In genomic region chr10:50331486-50331885, GRCh38 we compare ENCODE assay signal across 31 cellular contexts.
"Had no signal": no experiment of that assay in that cellular context is flagged by ENCODE, and none has a peak within 500 bp of the region (broad histone marks: within the 10 kb centered on the region; RNA-seq: fewer than 3 reads in every experiment).

No MANE protein-coding gene starts in this region.

- H3K4me3 Mint-ChIP-seq: activated CD4-positive, alpha-beta memory T cell treated with anti-CD3 and anti-CD28 coated beads, Interleukin-2, amount 10 ng/mL, durations not matched to agents 7 days and 5 days; activated CD4-positive, alpha-beta T cell treated with anti-CD3 and anti-CD28 coated beads for 36 hours; activated CD4-positive, alpha-beta T cell treated with anti-CD3 and anti-CD28 coated beads, Interleukin-2, amount 10 ng/mL, durations not matched to agents 24 days and 14 days; activated naive CD8-positive, alpha-beta T cell; activated T-cell treated with anti-CD3 and anti-CD28 coated beads, Interleukin-2, amount 50 U/mL, for 4 hours; activated T-helper 17 cell treated with anti-CD3 and anti-CD28 coated beads, Interleukin-2, amount 50 U/mL, for 72 hours; central memory CD8-positive, alpha-beta T cell; effector memory CD8-positive, alpha-beta T cell; T-helper 17 cell; T-helper 2 cell treated with Interferon-gamma antibody and Interleukin-4, amounts not matched to agents 5 μg/mL and 100 μg/mL, for 36 hours had no signal

- H3K9me3 Mint-ChIP-seq: activated CD4-positive, alpha-beta memory T cell treated with anti-CD3 and anti-CD28 coated beads, Interleukin-2, amount 10 ng/mL, durations not matched to agents 7 days and 5 days; activated T-cell treated with anti-CD3 and anti-CD28 coated beads, Interleukin-2, amount 50 U/mL, for 4 hours; activated T-helper 17 cell treated with anti-CD3 and anti-CD28 coated beads, Interleukin-2, amount 50 U/mL, for 72 hours; central memory CD8-positive, alpha-beta T cell; effector memory CD8-positive, alpha-beta T cell; T-helper 2 cell treated with Interferon-gamma antibody and Interleukin-4, amounts not matched to agents 5 μg/mL and 100 μg/mL, for 36 hours had no signal

- H3K27ac ChIP-seq: brain microvascular endothelial cell, esophagus muscularis mucosa, foreskin keratinocyte, gastrocnemius medialis had no signal

- ATAC-seq: activated CD4-positive, alpha-beta T cell treated with anti-CD3 and anti-CD28 coated beads for 36 hours; activated T-cell treated with anti-CD3 and anti-CD28 coated beads, Interleukin-2, amount 50 U/mL, for 4 hours; activated T-helper 17 cell treated with anti-CD3 and anti-CD28 coated beads, Interleukin-2, amount 50 U/mL, for 72 hours; effector memory CD8-positive, alpha-beta T cell; foreskin keratinocyte; gastrocnemius medialis; T-helper 17 cell had no signal

- DNase-seq: activated CD4-positive, alpha-beta memory T cell treated with anti-CD3 and anti-CD28 coated beads, Interleukin-2, amount 10 ng/mL, durations not matched to agents 7 days and 5 days; activated CD4-positive, alpha-beta T cell treated with anti-CD3 and anti-CD28 coated beads for 36 hours; activated CD4-positive, alpha-beta T cell treated with anti-CD3 and anti-CD28 coated beads, Interleukin-2, amount 10 ng/mL, durations not matched to agents 24 days and 14 days; activated CD4-positive, CD25-positive, alpha-beta regulatory T cell; activated CD4-positive, CD25-positive, alpha-beta regulatory T cell treated with anti-CD3 and anti-CD28 coated beads, Interleukin-2, amount 50 U/mL, for 72 hours; activated CD8-positive, alpha-beta memory T cell treated with anti-CD3 and anti-CD28 coated beads, Interleukin-2, amount 50 U/mL, for 48 hours; activated effector memory CD4-positive, alpha-beta T cell treated with Interleukin-2 at 50 U/mL for 16 hours; activated gamma-delta T cell treated with Interleukin-2 at 50 U/mL for 16 hours; activated naive CD4-positive, alpha-beta T cell treated with anti-CD3 and anti-CD28 coated beads, Interleukin-2, amount 50 U/mL, for 16 hours; activated naive CD4-positive, alpha-beta T cell treated with Interleukin-2 at 50 U/mL for 16 hours; activated T-cell treated with anti-CD3 and anti-CD28 coated beads, Interleukin-2, amount 50 U/mL, for 4 hours; amniotic stem cell; anterior cingulate cortex; brain microvascular endothelial cell; cortex of kidney; dermis blood vessel endothelial cell; effector CD4-positive, alpha-beta T cell; effector memory CD8-positive, alpha-beta T cell; foreskin keratinocyte; gastrocnemius medialis; glutamatergic neuron; T-helper 1 cell; T-helper 17 cell; T1000 had no signal

- H3K27me3 Mint-ChIP-seq: activated CD4-positive, alpha-beta memory T cell treated with anti-CD3 and anti-CD28 coated beads, Interleukin-2, amount 10 ng/mL, durations not matched to agents 7 days and 5 days; activated CD4-positive, alpha-beta T cell treated with anti-CD3 and anti-CD28 coated beads for 36 hours; activated CD4-positive, alpha-beta T cell treated with anti-CD3 and anti-CD28 coated beads, Interleukin-2, amount 10 ng/mL, durations not matched to agents 24 days and 14 days; activated naive CD8-positive, alpha-beta T cell; activated T-helper 17 cell treated with anti-CD3 and anti-CD28 coated beads, Interleukin-2, amount 50 U/mL, for 72 hours; central memory CD8-positive, alpha-beta T cell; effector memory CD8-positive, alpha-beta T cell; T-helper 17 cell had no signal

- H3K27me3 ChIP-seq: brain microvascular endothelial cell, esophagus muscularis mucosa, foreskin keratinocyte, gastrocnemius medialis had no signal

- H3K4me3 ChIP-seq: esophagus muscularis mucosa, gastrocnemius medialis had no signal

- H3K27ac Mint-ChIP-seq: activated CD4-positive, alpha-beta memory T cell treated with anti-CD3 and anti-CD28 coated beads, Interleukin-2, amount 10 ng/mL, durations not matched to agents 7 days and 5 days; activated CD4-positive, alpha-beta T cell treated with anti-CD3 and anti-CD28 coated beads for 36 hours; activated CD4-positive, alpha-beta T cell treated with anti-CD3 and anti-CD28 coated beads, Interleukin-2, amount 10 ng/mL, durations not matched to agents 24 days and 14 days; activated naive CD8-positive, alpha-beta T cell; activated T-helper 17 cell treated with anti-CD3 and anti-CD28 coated beads, Interleukin-2, amount 50 U/mL, for 72 hours; effector memory CD8-positive, alpha-beta T cell; T-helper 17 cell; T-helper 2 cell treated with Interferon-gamma antibody and Interleukin-4, amounts not matched to agents 5 μg/mL and 100 μg/mL, for 36 hours had no signal

- H3K9me3 ChIP-seq: esophagus muscularis mucosa, gastrocnemius medialis had no signal

- FAIRE-seq: astrocyte, bronchial epithelial cell had no signal

- H3K36me3 ChIP-seq: brain microvascular endothelial cell, gastrocnemius medialis had no signal
